14 cellular contexts compared by ENCODE assay signal in the genomic region with DNA sequence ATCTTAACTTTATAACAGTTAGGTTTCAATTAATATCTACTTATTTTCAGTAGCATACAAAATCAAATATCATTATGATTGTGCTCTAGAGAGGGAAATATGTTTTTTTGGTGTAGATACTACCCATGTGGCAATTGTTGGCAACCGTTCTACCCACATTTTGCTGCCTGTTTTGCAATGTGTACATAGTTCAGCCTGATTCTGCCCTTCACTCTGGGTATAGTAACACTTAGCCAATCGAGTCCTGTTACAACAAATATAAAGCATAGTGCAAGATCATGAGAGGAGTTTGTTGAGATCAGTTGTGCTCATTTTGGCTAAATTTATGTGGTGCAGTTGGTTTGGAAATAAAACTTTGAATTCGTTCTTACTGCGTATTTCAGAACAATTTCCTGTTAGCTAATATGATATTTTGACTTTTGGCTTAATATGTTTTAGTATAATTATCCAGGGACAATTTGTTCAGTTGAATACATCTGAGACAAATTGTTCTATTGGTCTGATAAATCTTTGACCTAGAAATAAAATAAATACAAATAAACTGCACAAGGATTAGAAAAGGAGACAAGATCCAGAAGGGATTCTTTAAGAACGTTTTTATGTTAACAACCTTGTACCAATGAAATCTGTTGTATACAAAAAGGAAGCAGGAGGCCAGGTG.
DNase-seq lines count a peak whose midpoint lies in the region; ATAC-seq and TF ChIP-seq lines count a peak whose summit lies in the region.
"Had no signal": no experiment of that assay in that cellular context is flagged by ENCODE, and none has a peak within 500 bp of the region (broad histone marks: within the 10 kb centered on the region; RNA-seq: fewer than 3 reads in every experiment).

No MANE protein-coding gene starts in this region.

- no peak for ATAC-seq in GM19035 (IDR thresholded peaks at IDR 0.05; ENCODE audit: unreplicated experiment)

- H3K4me3 Mint-ChIP-seq in activated naive CD4-positive, alpha-beta T cell treated with anti-CD3 and anti-CD28 coated beads, Interleukin-2, amount 50 U/mL, for 24 hours = no peak overlapping the region
- H3K4me3 Mint-ChIP-seq: neural progenitor cell; stimulated activated naive CD8-positive, alpha-beta T cell treated with anti-CD3 and anti-CD28 coated beads, Interleukin-15, Interleukin-2, amounts not matched to agents 100 ng/mL and 50 ng/mL, for 24 hours had no signal

- no peaks in the 10 kb centered on the region for H3K9me3 ChIP-seq in neutrophil

- TF ChIP-seq CTCF in fibroblast of pulmonary artery (IDR thresholded peaks at IDR 0.05; ENCODE audit: low read length, missing control alignments) = no peak
- TF ChIP-seq CTCF in neutrophil (IDR thresholded peaks at IDR 0.05) = no peak

- H3K9me3 Mint-ChIP-seq in activated naive CD4-positive, alpha-beta T cell treated with anti-CD3 and anti-CD28 coated beads, Interleukin-2, amount 50 U/mL, for 24 hours = peaks cover 10% of the 10 kb centered on the region
- H3K9me3 Mint-ChIP-seq: neural progenitor cell had no signal

- no peaks in the 10 kb centered on the region for H3K27me3 Mint-ChIP-seq in activated naive CD4-positive, alpha-beta T cell treated with anti-CD3 and anti-CD28 coated beads, Interleukin-2, amount 50 U/mL, for 24 hours
- H3K27me3 Mint-ChIP-seq: stimulated activated naive CD8-positive, alpha-beta T cell treated with anti-CD3 and anti-CD28 coated beads, Interleukin-15, Interleukin-2, amounts not matched to agents 100 ng/mL and 50 ng/mL, for 24 hours had no signal

- H3K36me3 ChIP-seq in neutrophil = peaks cover 49% of the 10 kb centered on the region

- peaks cover 29% of the 10 kb centered on the region for H3K4me1 Mint-ChIP-seq in activated naive CD4-positive, alpha-beta T cell treated with anti-CD3 and anti-CD28 coated beads, Interleukin-2, amount 50 U/mL, for 24 hours
- H3K4me1 Mint-ChIP-seq: neural progenitor cell had no signal

- H3K36me3 Mint-ChIP-seq in activated naive CD4-positive, alpha-beta T cell treated with anti-CD3 and anti-CD28 coated beads, Interleukin-2, amount 50 U/mL, for 24 hours = peaks cover 29% of the 10 kb centered on the region

- H3K4me3 ChIP-seq in fibroblast of pulmonary artery (replicated peaks; ENCODE audit: low read depth, low read length) = no peak overlapping the region
- no peak overlapping the region for H3K4me3 ChIP-seq in neutrophil (ENCODE audit: low read depth in 1 of 2, low read length in 1 of 2)
- H3K4me3 ChIP-seq: neural progenitor cell had no signal

- no peak for DNase-seq in activated naive CD4-positive, alpha-beta T cell treated with Interleukin-2 at 50 U/mL for 16 hours
- peak; percentile 24 for DNase-seq in fibroblast of pulmonary artery (ENCODE audit: low read depth)
- no peak for DNase-seq in stimulated activated CD4-positive, alpha-beta T cell treated with anti-CD3 and anti-CD28 coated beads, Interleukin-2, amount 100 ng/mL, for 24 hours
- DNase-seq in T-helper 1 cell = no peak
- DNase-seq in inferior parietal cortex (ENCODE audit: extremely low spot score) = no peak
- DNase-seq: activated T-cell treated with anti-CD3 and anti-CD28 coated beads for 4 hours, islet precursor cell, NCI-H2171 had no signal

- peak overlapping the region; percentile 67 for H3K27ac ChIP-seq in neutrophil
- H3K27ac ChIP-seq: epithelial cell of prostate, neural progenitor cell had no signal

- H3K27me3 ChIP-seq in neutrophil = no peaks in the 10 kb centered on the region
- H3K27me3 ChIP-seq: neural progenitor cell had no signal

- peak overlapping the region; percentile 84 for H3K27ac Mint-ChIP-seq in activated naive CD4-positive, alpha-beta T cell treated with anti-CD3 and anti-CD28 coated beads, Interleukin-2, amount 50 U/mL, for 24 hours
- H3K27ac Mint-ChIP-seq: neural progenitor cell; stimulated activated naive CD8-positive, alpha-beta T cell treated with anti-CD3 and anti-CD28 coated beads, Interleukin-15, Interleukin-2, amounts not matched to agents 100 ng/mL and 50 ng/mL, for 24 hours had no signal

- peaks cover 29 to 33% of the 10 kb centered on the region in 2 experiments for H3K4me1 ChIP-seq in neutrophil (ENCODE audit: control insufficient read depth in 1 of 2, insufficient read depth in 1 of 2, low read depth in 1 of 2, low read length in 1 of 2)
- H3K4me1 ChIP-seq: neural progenitor cell had no signal
